In the genomic region with DNA sequence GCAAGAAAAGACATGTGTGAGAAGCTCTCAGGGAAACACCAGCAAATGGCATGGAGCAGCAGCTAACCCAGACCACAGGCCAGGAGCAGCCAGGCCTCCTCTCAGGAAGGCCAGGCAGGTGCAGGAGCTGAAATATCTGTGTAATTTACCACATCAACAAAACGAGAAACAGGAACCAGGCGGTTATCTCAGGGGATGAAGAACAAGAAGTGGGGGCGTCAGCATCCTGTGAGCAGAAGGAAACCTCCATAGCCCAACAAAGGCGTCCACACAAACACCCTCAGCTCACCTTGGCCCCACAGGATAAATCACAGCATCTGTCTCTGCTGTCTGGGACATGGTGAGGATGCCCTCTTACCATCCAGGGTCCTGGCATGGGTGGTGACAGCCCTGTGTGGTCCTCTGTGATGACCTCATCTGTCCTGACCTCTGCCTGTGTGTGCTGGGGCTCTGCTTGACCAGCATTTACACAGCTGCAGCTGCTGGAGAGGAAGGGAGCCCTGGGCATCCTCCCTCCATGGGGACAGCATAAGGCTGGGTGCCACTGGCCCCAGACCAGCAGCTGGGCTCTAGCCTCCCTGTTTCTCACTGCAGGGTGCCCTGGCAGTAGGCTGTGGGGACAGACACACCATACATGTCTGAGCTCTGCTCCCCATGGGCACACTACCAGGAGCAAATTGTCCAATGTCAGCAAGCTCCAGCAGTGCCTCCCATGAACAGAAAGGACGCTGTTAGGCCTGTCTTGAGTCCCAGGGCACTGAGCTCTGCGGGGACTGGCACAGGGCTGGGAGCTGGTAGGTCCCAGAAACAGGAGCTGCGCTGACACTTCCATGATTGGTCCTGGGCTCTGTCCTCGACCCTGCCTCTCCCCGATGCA, we compare ENCODE assay signal across 19 cellular contexts. TPM values are rescaled to one million over a fixed set of nuclear protein-coding genes. Genes with fewer than 3 reads are reported as not detected.
DNase-seq lines count a peak whose midpoint lies in the region; ATAC-seq and TF ChIP-seq lines count a peak whose summit lies in the region.
"Had no signal": no experiment of that assay in that cellular context is flagged by ENCODE, and none has a peak within 500 bp of the region (broad histone marks: within the 10 kb centered on the region; RNA-seq: fewer than 3 reads in every experiment).

No MANE protein-coding gene starts in this region.

- no peak overlapping the region for H3K23ac ChIP-seq in H9 (ENCODE audit: insufficient read length, low read depth, low read length)

- H3K9me3 ChIP-seq in BLaER1 (peaks cover 24% of the 10 kb centered on the region), H9 (ENCODE audit: control insufficient read depth, low read depth, low read length) (no peaks in the 10 kb centered on the region), BE2C (no peaks in the 10 kb centered on the region), SK-N-SH (0 out of 2 replicates have a peak, but pooled peaks cover 4% of the 10 kb centered on the region)

- no peak for TF ChIP-seq RAD21 in SK-N-SH (IDR thresholded peaks at IDR 0.05; ENCODE audit: low read length)

- H3K36me3 ChIP-seq in BLaER1: no peaks in the 10 kb centered on the region
- no peaks in the 10 kb centered on the region for H3K36me3 ChIP-seq in BE2C
- no peaks in the 10 kb centered on the region for H3K36me3 ChIP-seq in SK-N-SH (replicated peaks in 1 of 2; ENCODE audit: control insufficient read depth in 1 of 2, insufficient read depth in 2 of 2, low read length in 1 of 2)
- H3K36me3 ChIP-seq: SJSA1, vagina had no signal

- TF ChIP-seq CTCF in H9 (conservative IDR thresholded peaks at IDR 0.05) (no peak), HFFc6 (IDR thresholded peaks at IDR 0.05) (no peak), BE2C (IDR thresholded peaks at IDR 0.05; ENCODE audit: low read depth, low read length) (no peak), SK-N-SH (IDR thresholded peaks at IDR 0.05) (no peak)

- H2AK5ac ChIP-seq in H9 (ENCODE audit: insufficient read length, low read length): no peak overlapping the region

- H3K27me3 Mint-ChIP-seq in H9 (ENCODE audit: low read depth) (peaks cover 3% of the 10 kb centered on the region), HFFc6 (ENCODE audit: insufficient read depth) (peaks cover 16% of the 10 kb centered on the region)
- H3K27me3 Mint-ChIP-seq in activated CD8-positive, alpha-beta T cell treated with anti-CD3 and anti-CD28 coated beads, Interleukin-2, amount 10 ng/mL, durations not matched to agents 7 days and 5 days (ENCODE audit: low read depth): peaks cover 6% of the 10 kb centered on the region
- H3K27me3 Mint-ChIP-seq in naive thymus-derived CD8-positive, alpha-beta T cell: peaks cover 0 to 5% (median 3%) of the 10 kb centered on the region in 5 donors
- H3K27me3 Mint-ChIP-seq: CD4-positive, alpha-beta T cell had no signal

- H4K91ac ChIP-seq in H9 (ENCODE audit: insufficient read length, low read depth, low read length): no peak overlapping the region

- no peak overlapping the region for H3T11ph ChIP-seq in H9 (ENCODE audit: low read length)

- peak overlapping the region; percentile 79 for H3K4me2 ChIP-seq in BLaER1
- no peak overlapping the region for H3K4me2 ChIP-seq in H9 (ENCODE audit: insufficient read depth, insufficient read length, low read length)
- no peak overlapping the region for H3K4me2 ChIP-seq in SK-N-SH

- H2BK15ac ChIP-seq in H9 (ENCODE audit: low read depth, low read length): no peak overlapping the region

- no peak for TF ChIP-seq EP300 in SK-N-SH (IDR thresholded peaks at IDR 0.05; ENCODE audit: borderline replicate concordance in 1 of 2, low read depth in 1 of 2, low read length in 1 of 2)

- no peak overlapping the region for H2AFZ ChIP-seq in H9 (ENCODE audit: low read length)
- H2AFZ ChIP-seq in SK-N-SH (ENCODE audit: low read depth): no peak overlapping the region

- no peaks in the 10 kb centered on the region for H3K9me2 ChIP-seq in SK-N-SH

- H3K56ac ChIP-seq in H9 (ENCODE audit: insufficient read length, low read depth, low read length): no peak overlapping the region

- no peak overlapping the region for H2BK5ac ChIP-seq in H9 (ENCODE audit: insufficient read length, low read length)

- no peaks in the 10 kb centered on the region for H3K27me3 ChIP-seq in BLaER1
- no peaks in the 10 kb centered on the region for H3K27me3 ChIP-seq in H9 (ENCODE audit: insufficient read depth, low read length)
- no peaks in the 10 kb centered on the region for H3K27me3 ChIP-seq in BE2C
- no peaks in the 10 kb centered on the region for H3K27me3 ChIP-seq in SK-N-SH (ENCODE audit: insufficient read depth)
- H3K27me3 ChIP-seq: SJSA1, vagina had no signal

- no peak overlapping the region for H3K4ac ChIP-seq in H9 (ENCODE audit: low read depth, low read length)

- H4K5ac ChIP-seq in H9 (ENCODE audit: insufficient read length, low read depth, low read length): no peak overlapping the region

- peak; percentile 12 for ATAC-seq in activated CD8-positive, alpha-beta T cell treated with anti-CD3 and anti-CD28 coated beads, Interleukin-2, amount 10 ng/mL, durations not matched to agents 7 days and 5 days
- peak; percentile 42 to 63 for ATAC-seq in naive thymus-derived CD8-positive, alpha-beta T cell

- H3K14ac ChIP-seq in H9 (ENCODE audit: insufficient read depth, low read length): no peak overlapping the region

- peak; percentile 19 for DNase-seq in H9
- no peak for DNase-seq in activated CD8-positive, alpha-beta T cell treated with anti-CD3 and anti-CD28 coated beads, Interleukin-2, amount 10 ng/mL, durations not matched to agents 7 days and 5 days
- DNase-seq in naive thymus-derived CD8-positive, alpha-beta T cell: peak in 3 of 10 donors; percentile 4 to 35 (median 20)
- DNase-seq in HFFc6: no peak
- DNase-seq in BE2C: no peak
- DNase-seq in SK-N-SH: no peak
- no peak for DNase-seq in activated effector memory CD4-positive, alpha-beta T cell treated with anti-CD3 and anti-CD28 coated beads, Interleukin-2, amount 50 U/mL, for 16 hours
- DNase-seq: activated naive CD4-positive, alpha-beta T cell treated with Interleukin-2 at 50 U/mL for 16 hours; CD4-positive, alpha-beta T cell; glutamatergic neuron; kidney glomerular epithelial cell; NCI-H187 treated with DMSO at 0.1 percent for 48 hours; stimulated activated CD4-positive, alpha-beta T cell treated with anti-CD3 and anti-CD28 coated beads, Interleukin-2, amount 100 ng/mL, for 24 hours had no signal

- no CpG with 5 or more reads among the region's 9 CpGs for WGBS in H9 (ENCODE audit: extremely low coverage, insufficient read length, low lambda C conversion rate)
- WGBS in SK-N-SH (ENCODE audit: low lambda C conversion rate): 54% methylated on average over 5 of the region's 9 CpGs

- H3K79me2 ChIP-seq in H9 (ENCODE audit: insufficient read depth, low read length) (no peaks in the 10 kb centered on the region), SK-N-SH (ENCODE audit: insufficient read depth) (no peaks in the 10 kb centered on the region)

- no peaks in the 10 kb centered on the region for H3K23me2 ChIP-seq in H9 (ENCODE audit: insufficient read length, low read depth, low read length, poor library complexity, severe bottlenecking)

- no peak overlapping the region for H3K4me3 ChIP-seq in BLaER1
- no peak overlapping the region for H3K4me3 ChIP-seq in BE2C (ENCODE audit: low read depth, low read length)
- no peak overlapping the region for H3K4me3 ChIP-seq in SK-N-SH (ENCODE audit: low read depth in 2 of 2, low read length in 1 of 2)
- H3K4me3 ChIP-seq: SJSA1, vagina had no signal

- H3F3A ChIP-seq in SK-N-SH (replicated peaks; ENCODE audit: insufficient read depth): no peaks in the 10 kb centered on the region

- H3K27ac Mint-ChIP-seq in H9: no peak overlapping the region; a peak in 1 of 7 replicates
- no peak overlapping the region for H3K27ac Mint-ChIP-seq in activated CD8-positive, alpha-beta T cell treated with anti-CD3 and anti-CD28 coated beads, Interleukin-2, amount 10 ng/mL, durations not matched to agents 7 days and 5 days
- H3K27ac Mint-ChIP-seq in naive thymus-derived CD8-positive, alpha-beta T cell: peak overlapping the region in 5 of 10 donors; percentile 24 to 71 (median 48)
- no peak overlapping the region for H3K27ac Mint-ChIP-seq in HFFc6
- H3K27ac Mint-ChIP-seq: CD4-positive, alpha-beta T cell had no signal

- H3K4me1 ChIP-seq in BLaER1 (peaks cover 63% of the 10 kb centered on the region), H9 (ENCODE audit: insufficient read depth, low read length) (no peaks in the 10 kb centered on the region), BE2C (no peaks in the 10 kb centered on the region), SK-N-SH (ENCODE audit: control insufficient read depth in 1 of 2, insufficient read depth in 2 of 2, low read depth in 1 of 2, low read length in 1 of 2) (peaks cover 0 to 8% of the 10 kb centered on the region in 2 experiments; a peak in 1 of 4 replicates)
- H3K4me1 ChIP-seq: vagina had no signal

- H3K4me3 Mint-ChIP-seq in H9 (no peak overlapping the region; a peak in 1 of 5 replicates), HFFc6 (no peak overlapping the region)
- H3K4me3 Mint-ChIP-seq in activated CD8-positive, alpha-beta T cell treated with anti-CD3 and anti-CD28 coated beads, Interleukin-2, amount 10 ng/mL, durations not matched to agents 7 days and 5 days: no peak overlapping the region
- H3K4me3 Mint-ChIP-seq in naive thymus-derived CD8-positive, alpha-beta T cell: peak overlapping the region in 3 of 10 donors; percentile 1 to 24 (median 16)
- H3K4me3 Mint-ChIP-seq: CD4-positive, alpha-beta T cell; central memory CD8-positive, alpha-beta T cell had no signal

- H3K9me3 Mint-ChIP-seq in H9: peaks cover 11 to 13% of the 10 kb centered on the region in 2 experiments; a peak in 4 of 5 replicates
- peaks cover 10% of the 10 kb centered on the region for H3K9me3 Mint-ChIP-seq in activated CD8-positive, alpha-beta T cell treated with anti-CD3 and anti-CD28 coated beads, Interleukin-2, amount 10 ng/mL, durations not matched to agents 7 days and 5 days (ENCODE audit: insufficient read depth)
- H3K9me3 Mint-ChIP-seq in naive thymus-derived CD8-positive, alpha-beta T cell: peaks cover 9 to 20% (median 14%) of the 10 kb centered on the region in 9 donors
- H3K9me3 Mint-ChIP-seq in HFFc6: peaks cover 12% of the 10 kb centered on the region

- H3K4me1 Mint-ChIP-seq in H9 (peaks cover 6 to 10% of the 10 kb centered on the region in 2 experiments), HFFc6 (ENCODE audit: low read depth) (no peaks in the 10 kb centered on the region)
- no peaks in the 10 kb centered on the region for H3K4me1 Mint-ChIP-seq in activated CD8-positive, alpha-beta T cell treated with anti-CD3 and anti-CD28 coated beads, Interleukin-2, amount 10 ng/mL, durations not matched to agents 7 days and 5 days (ENCODE audit: low read depth)
- H3K4me1 Mint-ChIP-seq in naive thymus-derived CD8-positive, alpha-beta T cell: peaks cover 18 to 30% (median 20%) of the 10 kb centered on the region in 4 donors
- H3K4me1 Mint-ChIP-seq: central memory CD8-positive, alpha-beta T cell had no signal

- H4K20me1 ChIP-seq in BLaER1 (no peaks in the 10 kb centered on the region), H9 (ENCODE audit: control insufficient read depth, insufficient read depth, insufficient read length) (no peaks in the 10 kb centered on the region), SK-N-SH (ENCODE audit: insufficient read depth) (no peaks in the 10 kb centered on the region)

- POLR2A ChIA-PET in activated CD8-positive, alpha-beta T cell treated with anti-CD3 and anti-CD28 coated beads, Interleukin-2, amount 10 ng/mL, durations not matched to agents 7 days and 5 days (lab: Charles Lee): no interaction called here
- POLR2A ChIA-PET in naive thymus-derived CD8-positive, alpha-beta T cell (lab: Charles Lee): no interaction called here
- POLR2A ChIA-PET in SK-N-SH (lab: Yijun Ruan, JAX): no interaction called here

- CTCF ChIA-PET in activated CD8-positive, alpha-beta T cell treated with anti-CD3 and anti-CD28 coated beads, Interleukin-2, amount 10 ng/mL, durations not matched to agents 7 days and 5 days (lab: Charles Lee): no interaction called here
- CTCF ChIA-PET in SK-N-SH (lab: Yijun Ruan, JAX): interaction anchor here (0.8 to 1.4 kb wide), 2 partner anchors 424 to 456 kb away, joined by 3 to 5 read pairs; no protein-coding TSS in a partner anchor

- no peaks in the 10 kb centered on the region; a peak in 2 of 7 replicates for H3K36me3 Mint-ChIP-seq in H9 (ENCODE audit: insufficient read depth in 1 of 3, low read depth in 3 of 3)
- no peaks in the 10 kb centered on the region for H3K36me3 Mint-ChIP-seq in activated CD8-positive, alpha-beta T cell treated with anti-CD3 and anti-CD28 coated beads, Interleukin-2, amount 10 ng/mL, durations not matched to agents 7 days and 5 days (ENCODE audit: low read depth)
- peaks cover 0 to 12% (median 6%) of the 10 kb centered on the region in 3 donors for H3K36me3 Mint-ChIP-seq in naive thymus-derived CD8-positive, alpha-beta T cell
- peaks cover 11% of the 10 kb centered on the region for H3K36me3 Mint-ChIP-seq in HFFc6 (ENCODE audit: low read depth)

- H2BK20ac ChIP-seq in H9 (ENCODE audit: low read depth, low read length, poor library complexity, severe bottlenecking): no peak overlapping the region

- H2BK12ac ChIP-seq in H9 (ENCODE audit: insufficient read length, low read depth, low read length): no peak overlapping the region

- H4K8ac ChIP-seq in H9 (replicated peaks; ENCODE audit: insufficient read length, low read depth, low read length): no peak overlapping the region

- no peak overlapping the region for H2BK120ac ChIP-seq in H9 (ENCODE audit: low read depth, low read length, poor library complexity, severe bottlenecking)

- H3K9ac ChIP-seq in BLaER1 (0 out of 2 replicates have a peak overlapping the region, but pooled peaks have one; percentile 6), H9 (ENCODE audit: extremely low read depth, insufficient read length, low read length) (no peak overlapping the region), SK-N-SH (no peak overlapping the region)

- no peak overlapping the region for H3K18ac ChIP-seq in H9 (ENCODE audit: insufficient read length, low read depth, low read length)

- H3K79me1 ChIP-seq in H9 (ENCODE audit: insufficient read depth, low read depth, low read length, poor library complexity, severe bottlenecking): no peaks in the 10 kb centered on the region

- H3K27ac ChIP-seq in BLaER1 (peak overlapping the region; percentile 30; the same call in 1 of the 2 replicates), H9 (ENCODE audit: insufficient read length, low read depth, low read length) (no peak overlapping the region), SK-N-SH (ENCODE audit: low read depth in 2 of 2, low read length in 1 of 2) (no peak overlapping the region)
- H3K27ac ChIP-seq: SJSA1, vagina, VCaP had no signal

RNA-seq across cellular contexts. Expression of gene ANXA8, which starts 34.6 kb away (rescaled TPM):
- total RNA-seq in H9 (2021): 0.22 TPM in 2 replicates
- total RNA-seq in activated CD8-positive, alpha-beta T cell treated with anti-CD3 and anti-CD28 coated beads, Interleukin-2, amount 10 ng/mL, durations not matched to agents 7 days and 5 days: not detected
- total RNA-seq in naive thymus-derived CD8-positive, alpha-beta T cell: not detected
- not detected for polyA plus RNA-seq in naive thymus-derived CD8-positive, alpha-beta T cell
- total RNA-seq in HFFc6 (2021; fragmentation: NEBNext Ultra II Directional; extraction: Animal tissue kit (Norgen Biotek cat#: 25700)): 1 to 10 TPM in 1 of 6 experiments, under 1 TPM in 4, not detected in 1; 0.45 to 1.1 (median 0.53) TPM
- polyA plus RNA-seq in BE2C (2012; ENCODE audit: insufficient read depth, insufficient read length, low read depth): not detected
- polyA plus RNA-seq in SK-N-SH (2012; rRNA removed): 0.15 and 0.41 TPM in 2 replicates
- polyA plus RNA-seq in SK-N-SH (2012; cell fraction: cytosol; rRNA removed): 0.22 and 0.28 TPM in 2 replicates
- polyA plus RNA-seq in SK-N-SH (2012; cell fraction: nucleus; rRNA removed): 0.69 and 1.1 TPM in 2 replicates
- total RNA-seq: CD4-positive, alpha-beta T cell; endothelial cell of umbilical vein had no signal
- polyA plus RNA-seq: endothelial cell of umbilical vein had no signal

RNA-seq across cellular contexts. Expression of gene FAM25G, which starts 42.2 kb away (rescaled TPM):
- not detected in 2 replicates for total RNA-seq in H9 (2021)
- total RNA-seq in activated CD8-positive, alpha-beta T cell treated with anti-CD3 and anti-CD28 coated beads, Interleukin-2, amount 10 ng/mL, durations not matched to agents 7 days and 5 days: not detected
- not detected for total RNA-seq in naive thymus-derived CD8-positive, alpha-beta T cell
- polyA plus RNA-seq in naive thymus-derived CD8-positive, alpha-beta T cell: not detected
- not detected for total RNA-seq in HFFc6 (2021; fragmentation: NEBNext Ultra II Directional; extraction: Animal tissue kit (Norgen Biotek cat#: 25700))
- not detected for polyA plus RNA-seq in BE2C (2012; ENCODE audit: insufficient read depth, insufficient read length, low read depth)
- not detected in 2 replicates for polyA plus RNA-seq in SK-N-SH (2012; rRNA removed)
- polyA plus RNA-seq in SK-N-SH (2012; cell fraction: cytosol; rRNA removed): not detected in 2 replicates
- not detected in 2 replicates for polyA plus RNA-seq in SK-N-SH (2012; cell fraction: nucleus; rRNA removed)
- total RNA-seq: CD4-positive, alpha-beta T cell; endothelial cell of umbilical vein; SJSA1; vagina had no signal
- polyA plus RNA-seq: endothelial cell of umbilical vein had no signal
